Comparison of ENCODE assay signal across 9 cellular contexts in genomic region chr11:17405232-17406005, GRCh38. TPM values are rescaled to one million over a fixed set of nuclear protein-coding genes. Genes with fewer than 3 reads are reported as not detected.
A peak's percentile ranks its signal among the peaks of the same experiment; 100 is the strongest.
DNase-seq lines count a peak whose midpoint lies in the region; ATAC-seq and TF ChIP-seq lines count a peak whose summit lies in the region.
"Had no signal": no experiment of that assay in that cellular context is flagged by ENCODE, and none has a peak within 500 bp of the region (broad histone marks: within the 10 kb centered on the region; RNA-seq: fewer than 3 reads in every experiment).

No MANE protein-coding gene starts in this region.

- TF ChIP-seq CTCF in epithelial cell of esophagus (IDR thresholded peaks at IDR 0.05; ENCODE audit: insufficient read depth, low read depth, low read length, missing control alignments) (no peak), neural progenitor cell (IDR thresholded peaks at IDR 0.05) (peak; percentile 49), CD14-positive monocyte (IDR thresholded peaks at IDR 0.05) (no peak)

- no peak overlapping the region for H3K27ac ChIP-seq in neural progenitor cell
- H3K27ac ChIP-seq: SJSA1 had no signal

- peaks cover 6% of the 10 kb centered on the region for H3K4me1 ChIP-seq in neural progenitor cell
- H3K4me1 ChIP-seq: SJSA1 had no signal

- peak overlapping the region; percentile 80 for H2AFZ ChIP-seq in neural progenitor cell (replicated peaks)

- H3K79me2 ChIP-seq in neural progenitor cell (ENCODE audit: low read depth), result no peaks in the 10 kb centered on the region

- no peaks in the 10 kb centered on the region for H4K20me1 ChIP-seq in neural progenitor cell (ENCODE audit: low read depth)

- no peaks in the 10 kb centered on the region for H3K36me3 ChIP-seq in neural progenitor cell
- H3K36me3 ChIP-seq: SJSA1 had no signal

- intact Hi-C loops in CD14-positive monocyte (cut with micrococcal nuclease), result no loop called here

- no peaks in the 10 kb centered on the region for H3K9me3 Mint-ChIP-seq in neural progenitor cell
- peaks cover 0 to 7% (median 0%) of the 10 kb centered on the region in 7 donors for H3K9me3 Mint-ChIP-seq in CD14-positive monocyte

- H3K4me2 ChIP-seq in neural progenitor cell, result no peak overlapping the region

- no peaks in the 10 kb centered on the region for H3K27me3 ChIP-seq in neural progenitor cell

- DNase-seq in NCI-H2196 (lab: John Stamatoyannopoulos, UW; ENCODE audit: unreplicated experiment) (peak; percentile 60), epithelial cell of esophagus (ENCODE audit: low read depth) (peak; percentile 23), neural progenitor cell (ENCODE audit: low spot score) (peak; percentile 71), CD14-positive monocyte (ENCODE audit: low spot score) (no peak)
- no peak for DNase-seq in activated effector memory CD4-positive, alpha-beta T cell treated with anti-CD3 and anti-CD28 coated beads, Interleukin-2, amount 50 U/mL, for 16 hours
- DNase-seq in stimulated activated CD4-positive, alpha-beta T cell treated with anti-CD3 and anti-CD28 coated beads, Interleukin-4, amount 100 ng/mL, for 1 hour, result no peak

- no peaks in the 10 kb centered on the region for H3F3A ChIP-seq in neural progenitor cell (ENCODE audit: low read depth)

- H3K4me1 Mint-ChIP-seq in neural progenitor cell, result no peaks in the 10 kb centered on the region
- H3K4me1 Mint-ChIP-seq in CD14-positive monocyte, result peaks cover 3% of the 10 kb centered on the region

- H3K4me3 Mint-ChIP-seq in neural progenitor cell (no peak overlapping the region), CD14-positive monocyte (no peak overlapping the region)

- ATAC-seq in GM18861 (IDR thresholded peaks at IDR 0.05; ENCODE audit: unreplicated experiment) (peak; percentile 47), HG03354 (IDR thresholded peaks at IDR 0.05; ENCODE audit: poor library complexity, severe bottlenecking, unreplicated experiment) (no peak)

- peak overlapping the region; percentile 60 for H3K27ac Mint-ChIP-seq in neural progenitor cell
- H3K27ac Mint-ChIP-seq in CD14-positive monocyte, result no peak overlapping the region

- H3K9me3 ChIP-seq in neural progenitor cell (ENCODE audit: low read depth), result no peaks in the 10 kb centered on the region
- H3K9me3 ChIP-seq: SJSA1 had no signal

- no peaks in the 10 kb centered on the region for H3K36me3 Mint-ChIP-seq in neural progenitor cell
- no peaks in the 10 kb centered on the region for H3K36me3 Mint-ChIP-seq in CD14-positive monocyte

- H3K4me3 ChIP-seq in epithelial cell of esophagus (ENCODE audit: low read length) (no peak overlapping the region), neural progenitor cell (no peak overlapping the region)
- H3K4me3 ChIP-seq: SJSA1 had no signal

- H3K27me3 Mint-ChIP-seq in neural progenitor cell (ENCODE audit: insufficient read depth, low read depth) (peaks cover 6% of the 10 kb centered on the region), CD14-positive monocyte (ENCODE audit: low read depth in 3 of 3) (peaks cover 0 to 11% (median 1%) of the 10 kb centered on the region in 3 donors)

- H3K9ac ChIP-seq in neural progenitor cell, result no peak overlapping the region

RNA-seq across cellular contexts. Expression of gene KCNJ11, which starts 17.0 kb away (rescaled TPM):
- total RNA-seq in neural progenitor cell (ENCODE audit: low replicate concordance), result 1.9 and 5.0 TPM in 2 replicates
- not detected for polyA plus RNA-seq in CD14-positive monocyte
- total RNA-seq: SJSA1 had no signal

RNA-seq across cellular contexts. Expression of gene NCR3LG1, which starts 53.8 kb away (rescaled TPM):
- total RNA-seq in neural progenitor cell (ENCODE audit: low replicate concordance), result 0.39 and 0.74 TPM in 2 replicates
- polyA plus RNA-seq in CD14-positive monocyte, result under 1 TPM; 0.05 to 0.15 TPM

Comparison
In these comparisons a context has a peak if more than half of its experiments do, and no peak if none do; other contexts are left out.
1. DNase-seq: peak in NCI-H2196 (single experiment), epithelial cell of esophagus (single experiment) and neural progenitor cell (single experiment); none in activated effector memory CD4-positive, alpha-beta T cell treated with anti-CD3 and anti-CD28 coated beads, Interleukin-2, amount 50 U/mL, for 16 hours (single experiment), CD14-positive monocyte (single experiment) and stimulated activated CD4-positive, alpha-beta T cell treated with anti-CD3 and anti-CD28 coated beads, Interleukin-4, amount 100 ng/mL, for 1 hour (single experiment).